14 cellular contexts compared by ENCODE assay signal in the genomic region with DNA sequence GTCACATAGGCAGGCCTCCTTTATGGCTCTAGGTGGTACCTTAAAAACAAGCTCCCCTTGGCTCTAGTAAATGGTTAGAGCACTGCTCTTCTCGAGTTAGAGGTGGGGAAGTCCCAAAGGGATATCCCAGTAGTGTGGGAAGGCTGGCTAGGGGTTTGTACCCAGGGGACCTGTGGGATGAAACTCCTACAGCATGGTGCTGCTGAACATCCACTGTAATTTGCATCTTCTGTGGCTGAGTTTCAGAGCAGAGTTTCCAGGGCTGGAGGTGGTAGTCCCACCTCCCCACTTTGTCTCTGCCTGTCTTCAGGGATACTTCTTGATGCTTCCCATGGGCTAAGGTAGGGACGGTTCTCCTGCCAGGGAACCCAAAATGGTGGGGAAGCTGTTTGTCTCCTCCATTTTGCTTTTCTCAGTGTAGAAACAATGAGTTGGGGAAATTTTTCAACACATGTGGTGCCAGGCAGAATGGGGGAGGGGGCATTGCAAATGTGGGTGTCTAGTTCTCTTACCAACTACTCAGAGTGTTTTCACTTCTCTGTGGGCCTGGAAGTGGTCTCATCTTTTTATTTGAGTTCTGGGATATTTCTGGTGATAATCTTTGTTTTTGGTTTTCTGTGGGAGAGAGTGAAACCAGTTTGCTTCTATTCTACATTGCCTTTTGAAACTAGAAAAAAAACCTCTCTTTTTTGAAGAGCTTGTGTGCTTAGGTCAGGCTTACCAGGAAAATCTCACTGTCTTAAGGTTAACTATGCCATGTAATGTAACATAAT. TPM values are rescaled to one million over a fixed set of nuclear protein-coding genes. Genes with fewer than 3 reads are reported as not detected.
DNase-seq lines count a peak whose midpoint lies in the region; ATAC-seq and TF ChIP-seq lines count a peak whose summit lies in the region.
"Had no signal": no experiment of that assay in that cellular context is flagged by ENCODE, and none has a peak within 500 bp of the region (broad histone marks: within the 10 kb centered on the region; RNA-seq: fewer than 3 reads in every experiment).

No MANE protein-coding gene starts in this region.

- no peak overlapping the region for H3K4me3 ChIP-seq in BLaER1 treated with 17β-estradiol and CSF1 and Interleukin-3, amounts not matched to agents 10 nM and 100 nM
- no peak overlapping the region for H3K4me3 ChIP-seq in KMS-11 (IDR thresholded peaks at IDR 0.05; ENCODE audit: insufficient read depth, low read depth, low read length)

- H3K4me3 Mint-ChIP-seq in CD4-positive, alpha-beta T cell = no peak overlapping the region
- H3K4me3 Mint-ChIP-seq: activated CD4-positive, alpha-beta T cell treated with anti-CD3 and anti-CD28 coated beads, Interleukin-2, amount 10 ng/mL, durations not matched to agents 7 days and 5 days; activated naive CD8-positive, alpha-beta T cell; central memory CD8-positive, alpha-beta T cell; stimulated activated naive CD8-positive, alpha-beta T cell treated with anti-CD3 and anti-CD28 coated beads, Interleukin-15, Interleukin-2, amounts not matched to agents 100 ng/mL and 50 ng/mL, for 24 hours had no signal

- H3K79me2 ChIP-seq in KMS-11 (ENCODE audit: insufficient read depth, low read depth) = no peaks in the 10 kb centered on the region

- no peak overlapping the region for H2AFZ ChIP-seq in KMS-11 (ENCODE audit: low read depth)

- H3K27me3 ChIP-seq in BLaER1 treated with 17β-estradiol and CSF1 and Interleukin-3, amounts not matched to agents 10 nM and 100 nM = no peaks in the 10 kb centered on the region
- peaks cover under 1% of the 10 kb centered on the region; the same call in 1 of the 2 replicates for H3K27me3 ChIP-seq in KMS-11 (ENCODE audit: insufficient read depth, low read depth)
- H3K27me3 ChIP-seq in CD4-positive, alpha-beta T cell (ENCODE audit: control insufficient read depth, insufficient read depth, low read length) = no peaks in the 10 kb centered on the region

- ATAC-seq in GM18861 (IDR thresholded peaks at IDR 0.05; ENCODE audit: unreplicated experiment) (peak; percentile 49), GM21825 (IDR thresholded peaks at IDR 0.05; ENCODE audit: unreplicated experiment) (peak; percentile 84), sciatic nerve (no peak)
- no peak for ATAC-seq in CD4-positive, alpha-beta T cell (ENCODE audit: poor library complexity)

- H4K20me1 ChIP-seq in BLaER1 treated with 17β-estradiol and CSF1 and Interleukin-3, amounts not matched to agents 10 nM and 100 nM = no peaks in the 10 kb centered on the region
- no peaks in the 10 kb centered on the region for H4K20me1 ChIP-seq in KMS-11 (ENCODE audit: insufficient read depth)

- H3K4me1 ChIP-seq in BLaER1 treated with 17β-estradiol and CSF1 and Interleukin-3, amounts not matched to agents 10 nM and 100 nM = peaks cover 7 to 13% (median 10%) of the 10 kb centered on the region in 10 experiments; a peak in 17 of 20 replicates
- peaks cover 17% of the 10 kb centered on the region for H3K4me1 ChIP-seq in KMS-11 (ENCODE audit: low read depth, poor library complexity, severe bottlenecking)

- peaks cover 0 to 4% (median 0%) of the 10 kb centered on the region in 11 experiments; a peak in 1 of 22 replicates for H3K36me3 ChIP-seq in BLaER1 treated with 17β-estradiol and CSF1 and Interleukin-3, amounts not matched to agents 10 nM and 100 nM
- H3K36me3 ChIP-seq in KMS-11 (ENCODE audit: insufficient read depth) = no peaks in the 10 kb centered on the region

- no peak for TF ChIP-seq CTCF in KMS-11 (conservative IDR thresholded peaks at IDR 0.05; ENCODE audit: low read depth, low read length)
- TF ChIP-seq CTCF in CD4-positive, alpha-beta T cell (IDR thresholded peaks at IDR 0.05) = no peak

- H3K9ac ChIP-seq in BLaER1 treated with 17β-estradiol and CSF1 and Interleukin-3, amounts not matched to agents 10 nM and 100 nM = no peak overlapping the region
- H3K9ac ChIP-seq in KMS-11 = peak overlapping the region; percentile 13; the same call in 1 of the 2 replicates

- H3K27ac ChIP-seq in BLaER1 treated with 17β-estradiol and CSF1 and Interleukin-3, amounts not matched to agents 10 nM and 100 nM = peak overlapping the region in 6 of 11 experiments; percentile 10 to 39 (median 25); a peak in 7 of 22 replicates
- peak overlapping the region; percentile 60; the same call in 1 of the 2 replicates for H3K27ac ChIP-seq in KMS-11
- H3K27ac ChIP-seq in CD4-positive, alpha-beta T cell (ENCODE audit: low read depth, low read length) = no peak overlapping the region

- intact Hi-C loops in sciatic nerve (cut with DNase I) = no loop called here
- intact Hi-C loops in CD4-positive, alpha-beta T cell (cut with DNase I, micrococcal nuclease) = no loop called here

- H3K4me1 Mint-ChIP-seq in CD4-positive, alpha-beta T cell (ENCODE audit: low read depth) = no peaks in the 10 kb centered on the region
- H3K4me1 Mint-ChIP-seq: central memory CD8-positive, alpha-beta T cell had no signal

- no peak for DNase-seq in sciatic nerve (ENCODE audit: low spot score)
- no peak for DNase-seq in CD4-positive, alpha-beta T cell
- no peak for DNase-seq in activated gamma-delta T cell (lab: John Stamatoyannopoulos, UW)
- DNase-seq in dermis blood vessel endothelial cell = no peak
- DNase-seq: activated CD4-positive, alpha-beta T cell treated with anti-CD3 and anti-CD28 coated beads, Interleukin-2, amount 10 ng/mL, durations not matched to agents 7 days and 5 days; NCI-H1048; NCI-H345 had no signal

- CTCF ChIA-PET in CD4-positive, alpha-beta T cell (lab: Charles Lee) = interaction anchor here (1.1 kb wide), 1 partner anchor 11 kb away, joined by 4 read pairs; no protein-coding TSS in a partner anchor

- POLR2A ChIA-PET in CD4-positive, alpha-beta T cell (lab: Charles Lee) = no interaction called here

- H3K27ac Mint-ChIP-seq in CD4-positive, alpha-beta T cell = no peak overlapping the region
- H3K27ac Mint-ChIP-seq: activated CD4-positive, alpha-beta T cell treated with anti-CD3 and anti-CD28 coated beads, Interleukin-2, amount 10 ng/mL, durations not matched to agents 7 days and 5 days; activated naive CD8-positive, alpha-beta T cell; stimulated activated naive CD8-positive, alpha-beta T cell treated with anti-CD3 and anti-CD28 coated beads, Interleukin-15, Interleukin-2, amounts not matched to agents 100 ng/mL and 50 ng/mL, for 24 hours had no signal

- H3K36me3 Mint-ChIP-seq in CD4-positive, alpha-beta T cell (ENCODE audit: low read depth) = peaks cover 32% of the 10 kb centered on the region

- peaks cover 44 to 75% (median 50%) of the 10 kb centered on the region in 11 experiments for H3K9me3 ChIP-seq in BLaER1 treated with 17β-estradiol and CSF1 and Interleukin-3, amounts not matched to agents 10 nM and 100 nM (replicated peaks in 1 of 11)
- H3K9me3 ChIP-seq in CD4-positive, alpha-beta T cell (ENCODE audit: control insufficient read depth, low read length) = peaks cover 33% of the 10 kb centered on the region

- H3K4me2 ChIP-seq in BLaER1 treated with 17β-estradiol and CSF1 and Interleukin-3, amounts not matched to agents 10 nM and 100 nM = peak overlapping the region; percentile 24 to 67 (median 44); a peak in 20 of 22 replicates
- H3K4me2 ChIP-seq in KMS-11 = peak overlapping the region; percentile 21; the same call in 1 of the 2 replicates

- no peaks in the 10 kb centered on the region for H3K27me3 Mint-ChIP-seq in CD4-positive, alpha-beta T cell
- H3K27me3 Mint-ChIP-seq: activated naive CD8-positive, alpha-beta T cell had no signal

- H3K9me3 Mint-ChIP-seq in CD4-positive, alpha-beta T cell = peaks cover 7% of the 10 kb centered on the region

RNA-seq across cellular contexts. Expression of gene SCART1, which starts 36.3 kb away (rescaled TPM):
- total RNA-seq in sciatic nerve = 4.7 TPM
- 1 to 10 TPM; 5.0 to 5.2 TPM for total RNA-seq in CD4-positive, alpha-beta T cell
- 0.28 and 1.4 TPM in 2 replicates for total RNA-seq in dermis blood vessel endothelial cell

RNA-seq across cellular contexts. Expression of gene CYP2E1, which starts 37.2 kb away (rescaled TPM):
- 5.7 TPM for total RNA-seq in sciatic nerve
- 1 to 10 TPM; 1.6 to 2.0 TPM for total RNA-seq in CD4-positive, alpha-beta T cell
- total RNA-seq in dermis blood vessel endothelial cell = 0.17 and 0.23 TPM in 2 replicates

Comparison
In these comparisons a context has a peak if more than half of its experiments do, and no peak if none do; other contexts are left out.
1. ATAC-seq: peak in GM18861 (single experiment) and GM21825 (single experiment); none in sciatic nerve (single experiment) and CD4-positive, alpha-beta T cell (single experiment).